10 cellular contexts compared by ENCODE assay signal in the genomic region with DNA sequence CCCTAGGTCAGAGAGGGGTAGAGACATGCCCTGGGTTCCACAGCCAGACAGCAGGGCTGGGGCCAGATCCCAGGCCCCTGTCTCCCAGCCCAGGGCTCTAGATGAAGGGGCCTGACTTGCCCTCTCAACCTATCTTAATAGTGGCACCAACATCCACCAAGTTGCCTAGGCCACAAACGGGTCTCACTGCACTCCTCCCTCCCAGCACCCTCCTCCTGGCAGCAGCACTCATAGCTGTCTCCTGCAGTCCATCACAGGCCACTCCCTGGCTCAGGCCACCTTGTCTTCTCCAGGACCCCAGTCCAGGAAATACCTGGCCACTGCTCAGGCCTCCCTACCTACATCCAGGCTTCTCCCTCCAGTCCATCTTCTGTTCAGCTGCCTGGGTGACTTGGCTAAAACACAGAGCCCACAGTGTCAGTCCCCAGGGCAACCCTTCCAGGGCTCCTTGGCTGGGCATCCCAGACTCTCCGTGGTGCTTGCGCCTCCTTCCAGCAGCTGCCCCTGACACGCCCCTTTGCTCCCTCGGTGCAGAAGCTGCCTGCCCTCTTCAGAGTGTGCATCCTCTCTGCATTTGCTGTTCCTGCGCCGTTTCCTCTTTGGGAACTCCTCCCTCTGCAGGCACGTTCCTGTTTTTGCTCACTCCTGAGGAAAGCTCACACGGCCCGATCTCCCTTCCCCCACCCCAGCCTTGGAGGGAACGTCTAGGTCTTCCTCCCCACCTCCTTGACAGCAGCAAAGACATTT. TPM values are rescaled to one million over a fixed set of nuclear protein-coding genes. Genes with fewer than 3 reads are reported as not detected.
DNase-seq lines count a peak whose midpoint lies in the region; ATAC-seq, FAIRE-seq and TF ChIP-seq lines count a peak whose summit lies in the region.
"Had no signal": no experiment of that assay in that cellular context is flagged by ENCODE, and none has a peak within 500 bp of the region (broad histone marks: within the 10 kb centered on the region; RNA-seq: fewer than 3 reads in every experiment).

No MANE protein-coding gene starts in this region.

- no peak overlapping the region for H3K4me2 ChIP-seq in endothelial cell of umbilical vein (ENCODE audit: insufficient read depth, low read length)

- dilution Hi-C loops in endothelial cell of umbilical vein (cut with MboI; ENCODE audit: extremely low pct_ligation_motif_present, low sequenced_read_pairs), result no loop called here

- H3K4me1 Mint-ChIP-seq in neural crest cell, result peaks cover 6% of the 10 kb centered on the region

- no peaks in the 10 kb centered on the region for H4K20me1 ChIP-seq in endothelial cell of umbilical vein (replicated peaks; ENCODE audit: control insufficient read depth, extremely low read depth, insufficient read depth, low read length)

- H3K27me3 ChIP-seq in endothelial cell of umbilical vein (ENCODE audit: control insufficient read depth in 2 of 2, insufficient read depth in 2 of 2, low read length in 2 of 2), result no peaks in the 10 kb centered on the region

- peak overlapping the region; percentile 66 for H3K9ac ChIP-seq in endothelial cell of umbilical vein (replicated peaks; ENCODE audit: extremely low read depth, insufficient read depth, low read length)

- H3K79me2 ChIP-seq in endothelial cell of umbilical vein (ENCODE audit: control insufficient read depth, insufficient read depth, low read length), result no peaks in the 10 kb centered on the region

- H2AFZ ChIP-seq in endothelial cell of umbilical vein (ENCODE audit: low read depth, low read length), result no peak overlapping the region

- DNase-seq in CD1c-positive myeloid dendritic cell (ENCODE audit: extremely low spot score), result peak; percentile 93
- DNase-seq in OCI-M1 (lab: John Stamatoyannopoulos, UW), result peak; percentile 75
- DNase-seq in endothelial cell of umbilical vein (ENCODE audit: low read depth, low spot score), result peak; percentile 96
- no peak for DNase-seq in neural crest cell (ENCODE audit: low read depth, low spot score)
- DNase-seq in RPMI8226, result no peak
- DNase-seq in DMS114 treated with DMSO at 0.1 percent for 48 hours (lab: John Stamatoyannopoulos, UW; ENCODE audit: unreplicated experiment), result no peak
- DNase-seq in stimulated activated naive CD4-positive, alpha-beta T cell treated with Interleukin-2 at 50 U/mL for 16 hours (lab: John Stamatoyannopoulos, UW), result no peak

- no peaks in the 10 kb centered on the region for H3K36me3 ChIP-seq in endothelial cell of umbilical vein (ENCODE audit: control insufficient read depth in 2 of 2, extremely low read depth in 1 of 2, insufficient read depth in 2 of 2, low read length in 2 of 2)

- H3K27me3 Mint-ChIP-seq in neural crest cell (ENCODE audit: low read depth), result no peaks in the 10 kb centered on the region

- intact Hi-C loops in endothelial cell of umbilical vein (cut with micrococcal nuclease), result loop anchor here (1.0 to 2.0 kb wide), 5 partner anchors 15 to 51 kb away; a partner anchor contains a TSS

- H3K36me3 Mint-ChIP-seq in neural crest cell (ENCODE audit: low read depth), result no peaks in the 10 kb centered on the region

- H3K27ac Mint-ChIP-seq in neural crest cell (ENCODE audit: unreplicated experiment), result peak overlapping the region; percentile 81

- peak overlapping the region; percentile 93 for H3K27ac ChIP-seq in endothelial cell of umbilical vein (ENCODE audit: insufficient read depth, low read depth, low read length)
- H3K27ac ChIP-seq: SK-N-MC had no signal

- ATAC-seq in GM19023 (IDR thresholded peaks at IDR 0.05; ENCODE audit: unreplicated experiment), result no peak

- no peaks in the 10 kb centered on the region for H3K9me1 ChIP-seq in endothelial cell of umbilical vein (replicated peaks; ENCODE audit: control insufficient read depth, extremely low read depth, insufficient read depth, low read length)

- peaks cover 4% of the 10 kb centered on the region for H3K9me3 Mint-ChIP-seq in neural crest cell

- BruUV-seq in endothelial cell of umbilical vein (replicated peaks; lab: Mats Ljungman, UMichigan), result TSS peak; percentile 93

- FAIRE-seq in endothelial cell of umbilical vein (lab: Jason Lieb, UNC), result peak; percentile 95
- FAIRE-seq: islet of Langerhans had no signal

- peak in 1 of 2 donors; percentile 27 for TF ChIP-seq CTCF in endothelial cell of umbilical vein (IDR thresholded peaks at IDR 0.05; ENCODE audit: extremely low read depth in 1 of 2, insufficient read depth in 1 of 2, low read depth in 1 of 2, low read length in 2 of 2)
- no peak for TF ChIP-seq CTCF in neural crest cell (conservative IDR thresholded peaks at IDR 0.05)

- no peaks in the 10 kb centered on the region for H3K9me3 ChIP-seq in endothelial cell of umbilical vein (replicated peaks; ENCODE audit: control insufficient read depth, insufficient read depth, low read length)

- H3K4me1 ChIP-seq in endothelial cell of umbilical vein (ENCODE audit: control insufficient read depth, extremely low read depth, insufficient read depth, low read length), result peaks cover 36% of the 10 kb centered on the region

- no peak overlapping the region for H3K4me3 ChIP-seq in endothelial cell of umbilical vein (replicated peaks in 1 of 3; ENCODE audit: insufficient read depth in 1 of 3, low read depth in 1 of 3, low read length in 3 of 3)
- H3K4me3 ChIP-seq: SK-N-MC had no signal

- CTCF ChIA-PET in endothelial cell of umbilical vein (lab: Charles Lee), result interaction anchor here (1.3 to 2.6 kb wide), 9 partner anchors 14 to 105 kb away, joined by 3 to 22 read pairs (median 5); no protein-coding TSS in a partner anchor

- peak; percentile 73 for TF ChIP-seq POLR2A in endothelial cell of umbilical vein (IDR thresholded peaks at IDR 0.05; ENCODE audit: low read depth, low read length)

- H3K4me3 Mint-ChIP-seq in neural crest cell, result no peak overlapping the region

- POLR2A ChIA-PET in endothelial cell of umbilical vein (lab: Charles Lee), result interaction anchor here (0.8 to 1.4 kb wide), 4 partner anchors 34 to 53 kb away, joined by 3 to 4 read pairs (median 4); no protein-coding TSS in a partner anchor

TF ChIP-seq in endothelial cell of umbilical vein, 7 proteins besides CTCF, POLR2A, EP300 and RAD21:
- TF ChIP-seq MYC (IDR thresholded peaks at IDR 0.05; ENCODE audit: low read depth, low read length) (peak; percentile 36), FOS (IDR thresholded peaks at IDR 0.05; ENCODE audit: borderline replicate concordance, insufficient read depth, low read length) (no peak), POLR2AphosphoS5 (IDR thresholded peaks at IDR 0.05; ENCODE audit: insufficient read depth, low read depth, low read length) (peak; percentile 62), EZH2 (IDR thresholded peaks at IDR 0.05; ENCODE audit: borderline replicate concordance, low read depth, low read length, severe bottlenecking) (no peak)
- TF ChIP-seq, protein P1, sequence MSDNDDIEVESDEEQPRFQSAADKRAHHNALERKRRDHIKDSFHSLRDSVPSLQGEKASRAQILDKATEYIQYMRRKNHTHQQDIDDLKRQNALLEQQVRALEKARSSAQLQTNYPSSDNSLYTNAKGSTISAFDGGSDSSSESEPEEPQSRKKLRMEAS (IDR thresholded peaks at IDR 0.05; ENCODE audit: insufficient read depth, insufficient read length), result peak; percentile 52
TF ChIP-seq in endothelial cell of umbilical vein: peak in this region for 3.

RNA-seq across cellular contexts. Expression of a gene that starts 40.5 kb away (rescaled TPM):
- total RNA-seq in endothelial cell of umbilical vein (77.0 and 117 TPM in 2 replicates), neural crest cell (0.61 and 0.77 TPM in 2 replicates)
- 70.2 and 77.2 TPM in 2 replicates for polyA plus RNA-seq in endothelial cell of umbilical vein
- 57.4 and 58.8 TPM in 2 replicates for polyA plus RNA-seq in endothelial cell of umbilical vein (2011; cell fraction: cytosol; rRNA removed)
- polyA plus RNA-seq in endothelial cell of umbilical vein (2011; cell fraction: nucleus; rRNA removed), result 42.3 and 50.8 TPM in 2 replicates
- polyA plus RNA-seq in endothelial cell of umbilical vein (2012), result 60.8 and 95.7 TPM in 2 replicates
- 72.1 and 79.5 TPM in 2 replicates for polyA minus RNA-seq in endothelial cell of umbilical vein
- polyA minus RNA-seq in endothelial cell of umbilical vein (2011; cell fraction: cytosol; rRNA and poly(A)+ RNA removed), result 0.31 TPM
- polyA minus RNA-seq in endothelial cell of umbilical vein (2011; cell fraction: nucleus; rRNA and poly(A)+ RNA removed), result 17.6 and 21.6 TPM in 2 replicates

Comparison
In these comparisons a context has a peak if more than half of its experiments do, and no peak if none do; other contexts are left out.
1. DNase-seq: peak in CD1c-positive myeloid dendritic cell (single experiment), OCI-M1 (single experiment) and endothelial cell of umbilical vein (single experiment); none in neural crest cell (single experiment), RPMI8226 (single experiment), DMS114 treated with DMSO at 0.1 percent for 48 hours (single experiment) and stimulated activated naive CD4-positive, alpha-beta T cell treated with Interleukin-2 at 50 U/mL for 16 hours (single experiment).
2. RNA of a gene that starts 40.5 kb away (total RNA-seq): 77.0 to 117 TPM in endothelial cell of umbilical vein; 0.61 to 0.77 TPM in neural crest cell; every median in the first group is over 10 times any median in the second.